Comparison of ENCODE assay signal across 1 cellular context in the genomic region with DNA sequence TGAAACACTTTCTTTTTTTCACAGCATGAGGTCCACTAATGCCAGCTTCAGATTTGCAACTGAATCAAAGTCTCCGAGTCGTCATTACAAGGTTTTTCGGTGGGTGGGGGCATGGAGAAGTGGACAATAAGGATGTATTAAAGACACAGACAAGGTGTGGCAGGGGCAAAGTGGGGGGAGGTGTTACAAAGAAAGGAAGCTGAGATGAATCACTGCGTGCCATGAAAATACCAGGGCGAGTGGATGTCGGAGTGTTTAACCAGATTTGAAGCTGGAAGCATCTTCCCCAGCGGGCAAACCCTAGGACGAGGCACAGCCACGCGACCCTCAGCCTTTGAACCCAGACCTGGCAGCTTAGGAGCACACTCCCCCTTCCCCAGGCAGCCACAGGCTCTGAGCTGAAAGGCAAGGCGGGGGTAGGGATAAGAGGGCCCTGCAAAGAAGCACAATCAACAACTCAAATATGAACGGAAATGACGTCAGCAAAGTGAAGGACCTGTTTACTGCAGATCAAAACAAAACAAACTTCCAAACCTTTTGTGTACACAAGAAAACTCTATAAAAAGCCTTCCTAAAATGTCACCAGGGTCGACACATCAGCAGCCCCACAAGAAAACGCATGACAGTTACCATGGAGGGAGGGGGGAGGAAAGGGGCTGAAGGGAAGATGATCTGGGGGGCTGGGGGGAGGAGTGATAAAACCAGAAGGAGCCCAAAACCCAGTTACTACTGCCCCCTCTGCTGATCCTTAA.
TF ChIP-seq lines count a peak whose summit lies in the region.

No MANE protein-coding gene starts in this region.

TF ChIP-seq in HepG2, 621 proteins besides CTCF, POLR2A, EP300 and RAD21 (continued from another document and continues in another):
- TF ChIP-seq, protein P1, sequence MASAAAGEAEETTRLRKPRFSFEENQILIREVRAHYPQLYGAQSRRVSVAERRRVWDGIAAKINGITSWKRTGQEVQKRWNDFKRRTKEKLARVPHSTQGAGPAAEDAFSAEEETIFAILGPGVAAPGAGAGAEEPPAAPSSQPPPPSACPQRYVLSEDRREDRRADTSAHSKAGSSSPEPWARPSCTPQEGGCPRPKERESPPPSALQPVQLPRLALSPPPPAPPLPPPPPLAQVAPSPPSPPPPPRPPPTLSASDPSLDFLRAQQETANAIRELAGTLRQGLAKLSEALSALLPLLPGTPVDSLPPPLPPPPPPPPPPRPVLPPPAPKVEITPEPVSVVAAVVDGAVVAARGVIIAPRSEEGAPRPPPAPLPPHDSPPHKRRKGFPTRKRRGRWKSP (CRISPR knock-in tag; IDR thresholded peaks at IDR 0.05) = no peak; the same call in 1 of the 2 replicates
- TF ChIP-seq ZNF225 (CRISPR knock-in tag; IDR thresholded peaks at IDR 0.05) = no peak
- TF ChIP-seq ZNF160 (CRISPR knock-in tag; IDR thresholded peaks at IDR 0.05) = peak; percentile 36; the same call in 1 of the 2 replicates
- no peak for TF ChIP-seq GTF2F1 (IDR thresholded peaks at IDR 0.05; ENCODE audit: low read length)
- no peak for TF ChIP-seq ZNF83 (CRISPR knock-in tag; IDR thresholded peaks at IDR 0.05; ENCODE audit: borderline replicate concordance)
- TF ChIP-seq, protein P2, sequence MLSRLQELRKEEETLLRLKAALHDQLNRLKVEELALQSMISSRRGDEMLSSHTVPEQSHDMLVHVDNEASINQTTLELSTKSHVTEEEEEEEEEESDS (CRISPR knock-in tag; IDR thresholded peaks at IDR 0.05; ENCODE audit: borderline replicate concordance) = no peak
- TF ChIP-seq JARID2 (CRISPR knock-in tag; IDR thresholded peaks at IDR 0.05; ENCODE audit: insufficient replicate concordance) = peak; percentile 34
- TF ChIP-seq HOXA3 (CRISPR knock-in tag; IDR thresholded peaks at IDR 0.05) = peak; percentile 83
- 0 out of 2 replicates have a peak, but pooled peaks have one; percentile 51 for TF ChIP-seq MEIS1 (CRISPR knock-in tag; IDR thresholded peaks at IDR 0.05; ENCODE audit: borderline replicate concordance)
- TF ChIP-seq, protein P3, sequence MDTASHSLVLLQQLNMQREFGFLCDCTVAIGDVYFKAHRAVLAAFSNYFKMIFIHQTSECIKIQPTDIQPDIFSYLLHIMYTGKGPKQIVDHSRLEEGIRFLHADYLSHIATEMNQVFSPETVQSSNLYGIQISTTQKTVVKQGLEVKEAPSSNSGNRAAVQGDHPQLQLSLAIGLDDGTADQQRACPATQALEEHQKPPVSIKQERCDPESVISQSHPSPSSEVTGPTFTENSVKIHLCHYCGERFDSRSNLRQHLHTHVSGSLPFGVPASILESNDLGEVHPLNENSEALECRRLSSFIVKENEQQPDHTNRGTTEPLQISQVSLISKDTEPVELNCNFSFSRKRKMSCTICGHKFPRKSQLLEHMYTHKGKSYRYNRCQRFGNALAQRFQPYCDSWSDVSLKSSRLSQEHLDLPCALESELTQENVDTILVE (CRISPR knock-in tag; IDR thresholded peaks at IDR 0.05) = peak; percentile 35; the same call in 1 of the 2 replicates
- TF ChIP-seq ZNF274 (CRISPR knock-in tag; IDR thresholded peaks at IDR 0.05) = no peak
- TF ChIP-seq, protein P4, sequence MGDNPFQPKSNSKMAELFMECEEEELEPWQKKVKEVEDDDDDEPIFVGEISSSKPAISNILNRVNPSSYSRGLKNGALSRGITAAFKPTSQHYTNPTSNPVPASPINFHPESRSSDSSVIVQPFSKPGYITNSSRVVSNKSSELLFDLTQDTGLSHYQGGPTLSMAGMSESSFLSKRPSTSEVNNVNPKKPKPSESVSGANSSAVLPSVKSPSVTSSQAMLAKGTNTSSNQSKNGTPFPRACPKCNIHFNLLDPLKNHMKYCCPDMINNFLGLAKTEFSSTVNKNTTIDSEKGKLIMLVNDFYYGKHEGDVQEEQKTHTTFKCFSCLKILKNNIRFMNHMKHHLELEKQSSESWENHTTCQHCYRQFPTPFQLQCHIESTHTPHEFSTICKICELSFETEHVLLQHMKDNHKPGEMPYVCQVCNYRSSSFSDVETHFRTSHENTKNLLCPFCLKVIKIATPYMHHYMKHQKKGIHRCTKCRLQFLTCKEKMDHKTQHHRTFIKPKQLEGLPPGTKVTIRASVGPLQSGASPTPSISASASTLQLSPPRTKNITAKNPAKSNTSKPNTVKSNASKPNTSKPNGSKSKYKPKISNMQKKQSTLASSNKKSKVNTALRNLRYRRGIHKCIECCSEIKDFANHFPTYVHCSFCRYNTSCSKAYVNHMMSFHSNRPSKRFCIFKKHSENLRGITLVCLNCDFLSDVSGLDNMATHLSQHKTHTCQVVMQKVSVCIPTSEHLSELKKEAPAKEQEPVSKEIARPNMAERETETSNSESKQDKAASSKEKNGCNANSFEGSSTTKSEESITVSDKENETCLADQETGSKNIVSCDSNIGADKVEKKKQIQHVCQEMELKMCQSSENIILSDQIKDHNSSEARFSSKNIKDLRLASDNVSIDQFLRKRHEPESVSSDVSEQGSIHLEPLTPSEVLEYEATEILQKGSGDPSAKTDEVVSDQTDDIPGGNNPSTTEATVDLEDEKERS (CRISPR knock-in tag; IDR thresholded peaks at IDR 0.05) = 0 out of 2 replicates have a peak, but pooled peaks have one; percentile 39
- TF ChIP-seq, protein P5, sequence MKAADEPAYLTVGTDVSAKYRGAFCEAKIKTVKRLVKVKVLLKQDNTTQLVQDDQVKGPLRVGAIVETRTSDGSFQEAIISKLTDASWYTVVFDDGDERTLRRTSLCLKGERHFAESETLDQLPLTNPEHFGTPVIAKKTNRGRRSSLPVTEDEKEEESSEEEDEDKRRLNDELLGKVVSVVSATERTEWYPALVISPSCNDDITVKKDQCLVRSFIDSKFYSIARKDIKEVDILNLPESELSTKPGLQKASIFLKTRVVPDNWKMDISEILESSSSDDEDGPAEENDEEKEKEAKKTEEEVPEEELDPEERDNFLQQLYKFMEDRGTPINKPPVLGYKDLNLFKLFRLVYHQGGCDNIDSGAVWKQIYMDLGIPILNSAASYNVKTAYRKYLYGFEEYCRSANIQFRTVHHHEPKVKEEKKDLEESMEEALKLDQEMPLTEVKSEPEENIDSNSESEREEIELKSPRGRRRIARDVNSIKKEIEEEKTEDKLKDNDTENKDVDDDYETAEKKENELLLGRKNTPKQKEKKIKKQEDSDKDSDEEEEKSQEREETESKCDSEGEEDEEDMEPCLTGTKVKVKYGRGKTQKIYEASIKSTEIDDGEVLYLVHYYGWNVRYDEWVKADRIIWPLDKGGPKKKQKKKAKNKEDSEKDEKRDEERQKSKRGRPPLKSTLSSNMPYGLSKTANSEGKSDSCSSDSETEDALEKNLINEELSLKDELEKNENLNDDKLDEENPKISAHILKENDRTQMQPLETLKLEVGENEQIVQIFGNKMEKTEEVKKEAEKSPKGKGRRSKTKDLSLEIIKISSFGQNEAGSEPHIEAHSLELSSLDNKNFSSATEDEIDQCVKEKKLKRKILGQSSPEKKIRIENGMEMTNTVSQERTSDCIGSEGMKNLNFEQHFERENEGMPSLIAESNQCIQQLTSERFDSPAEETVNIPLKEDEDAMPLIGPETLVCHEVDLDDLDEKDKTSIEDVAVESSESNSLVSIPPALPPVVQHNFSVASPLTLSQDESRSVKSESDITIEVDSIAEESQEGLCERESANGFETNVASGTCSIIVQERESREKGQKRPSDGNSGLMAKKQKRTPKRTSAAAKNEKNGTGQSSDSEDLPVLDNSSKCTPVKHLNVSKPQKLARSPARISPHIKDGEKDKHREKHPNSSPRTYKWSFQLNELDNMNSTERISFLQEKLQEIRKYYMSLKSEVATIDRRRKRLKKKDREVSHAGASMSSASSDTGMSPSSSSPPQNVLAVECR (CRISPR knock-in tag; IDR thresholded peaks at IDR 0.05; ENCODE audit: borderline replicate concordance) = peak; percentile 57; the same call in 1 of the 2 replicates
- TF ChIP-seq, protein P6, sequence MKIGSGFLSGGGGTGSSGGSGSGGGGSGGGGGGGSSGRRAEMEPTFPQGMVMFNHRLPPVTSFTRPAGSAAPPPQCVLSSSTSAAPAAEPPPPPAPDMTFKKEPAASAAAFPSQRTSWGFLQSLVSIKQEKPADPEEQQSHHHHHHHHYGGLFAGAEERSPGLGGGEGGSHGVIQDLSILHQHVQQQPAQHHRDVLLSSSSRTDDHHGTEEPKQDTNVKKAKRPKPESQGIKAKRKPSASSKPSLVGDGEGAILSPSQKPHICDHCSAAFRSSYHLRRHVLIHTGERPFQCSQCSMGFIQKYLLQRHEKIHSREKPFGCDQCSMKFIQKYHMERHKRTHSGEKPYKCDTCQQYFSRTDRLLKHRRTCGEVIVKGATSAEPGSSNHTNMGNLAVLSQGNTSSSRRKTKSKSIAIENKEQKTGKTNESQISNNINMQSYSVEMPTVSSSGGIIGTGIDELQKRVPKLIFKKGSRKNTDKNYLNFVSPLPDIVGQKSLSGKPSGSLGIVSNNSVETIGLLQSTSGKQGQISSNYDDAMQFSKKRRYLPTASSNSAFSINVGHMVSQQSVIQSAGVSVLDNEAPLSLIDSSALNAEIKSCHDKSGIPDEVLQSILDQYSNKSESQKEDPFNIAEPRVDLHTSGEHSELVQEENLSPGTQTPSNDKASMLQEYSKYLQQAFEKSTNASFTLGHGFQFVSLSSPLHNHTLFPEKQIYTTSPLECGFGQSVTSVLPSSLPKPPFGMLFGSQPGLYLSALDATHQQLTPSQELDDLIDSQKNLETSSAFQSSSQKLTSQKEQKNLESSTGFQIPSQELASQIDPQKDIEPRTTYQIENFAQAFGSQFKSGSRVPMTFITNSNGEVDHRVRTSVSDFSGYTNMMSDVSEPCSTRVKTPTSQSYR (CRISPR knock-in tag; IDR thresholded peaks at IDR 0.05; ENCODE audit: borderline replicate concordance) = peak; percentile 87; the same call in 1 of the 2 replicates
- TF ChIP-seq ZNF557 (CRISPR knock-in tag; IDR thresholded peaks at IDR 0.05) = no peak
- TF ChIP-seq DNMT1 (CRISPR knock-in tag; IDR thresholded peaks at IDR 0.05) = no peak
- TF ChIP-seq, protein P7, sequence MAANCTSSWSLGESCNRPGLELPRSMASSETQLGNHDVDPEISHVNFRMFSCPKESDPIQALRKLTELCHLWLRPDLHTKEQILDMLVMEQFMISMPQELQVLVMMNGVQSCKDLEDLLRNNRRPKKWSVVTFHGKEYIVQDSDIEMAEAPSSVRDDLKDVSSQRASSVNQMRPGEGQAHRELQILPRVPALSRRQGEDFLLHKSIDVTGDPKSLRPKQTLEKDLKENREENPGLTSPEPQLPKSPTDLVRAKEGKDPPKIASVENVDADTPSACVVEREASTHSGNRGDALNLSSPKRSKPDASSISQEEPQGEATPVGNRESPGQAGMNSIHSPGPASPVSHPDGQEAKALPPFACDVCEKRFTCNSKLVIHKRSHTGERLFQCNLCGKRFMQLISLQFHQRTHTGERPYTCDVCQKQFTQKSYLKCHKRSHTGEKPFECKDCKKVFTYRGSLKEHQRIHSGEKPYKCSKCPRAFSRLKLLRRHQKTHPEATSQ (CRISPR knock-in tag; IDR thresholded peaks at IDR 0.05; ENCODE audit: borderline replicate concordance) = peak; percentile 60; the same call in 1 of the 2 replicates
- TF ChIP-seq, protein P8, sequence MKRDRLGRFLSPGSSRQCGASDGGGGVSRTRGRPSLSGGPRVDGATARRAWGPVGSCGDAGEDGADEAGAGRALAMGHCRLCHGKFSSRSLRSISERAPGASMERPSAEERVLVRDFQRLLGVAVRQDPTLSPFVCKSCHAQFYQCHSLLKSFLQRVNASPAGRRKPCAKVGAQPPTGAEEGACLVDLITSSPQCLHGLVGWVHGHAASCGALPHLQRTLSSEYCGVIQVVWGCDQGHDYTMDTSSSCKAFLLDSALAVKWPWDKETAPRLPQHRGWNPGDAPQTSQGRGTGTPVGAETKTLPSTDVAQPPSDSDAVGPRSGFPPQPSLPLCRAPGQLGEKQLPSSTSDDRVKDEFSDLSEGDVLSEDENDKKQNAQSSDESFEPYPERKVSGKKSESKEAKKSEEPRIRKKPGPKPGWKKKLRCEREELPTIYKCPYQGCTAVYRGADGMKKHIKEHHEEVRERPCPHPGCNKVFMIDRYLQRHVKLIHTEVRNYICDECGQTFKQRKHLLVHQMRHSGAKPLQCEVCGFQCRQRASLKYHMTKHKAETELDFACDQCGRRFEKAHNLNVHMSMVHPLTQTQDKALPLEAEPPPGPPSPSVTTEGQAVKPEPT (CRISPR knock-in tag; IDR thresholded peaks at IDR 0.05; ENCODE audit: low read depth) = no peak
- TF ChIP-seq, protein P9, sequence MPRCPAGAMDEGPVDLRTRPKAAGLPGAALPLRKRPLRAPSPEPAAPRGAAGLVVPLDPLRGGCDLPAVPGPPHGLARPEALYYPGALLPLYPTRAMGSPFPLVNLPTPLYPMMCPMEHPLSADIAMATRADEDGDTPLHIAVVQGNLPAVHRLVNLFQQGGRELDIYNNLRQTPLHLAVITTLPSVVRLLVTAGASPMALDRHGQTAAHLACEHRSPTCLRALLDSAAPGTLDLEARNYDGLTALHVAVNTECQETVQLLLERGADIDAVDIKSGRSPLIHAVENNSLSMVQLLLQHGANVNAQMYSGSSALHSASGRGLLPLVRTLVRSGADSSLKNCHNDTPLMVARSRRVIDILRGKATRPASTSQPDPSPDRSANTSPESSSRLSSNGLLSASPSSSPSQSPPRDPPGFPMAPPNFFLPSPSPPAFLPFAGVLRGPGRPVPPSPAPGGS (CRISPR knock-in tag; IDR thresholded peaks at IDR 0.05) = 0 out of 2 replicates have a peak, but pooled peaks have one; percentile 31
- no peak for TF ChIP-seq EED (CRISPR knock-in tag; IDR thresholded peaks at IDR 0.05)
- TF ChIP-seq RBM22 (optimal IDR thresholded peaks at IDR 0.05; ENCODE audit: low read length) = no peak
- peak; percentile 23; the same call in 1 of the 2 replicates for TF ChIP-seq ZKSCAN8 (CRISPR knock-in tag; IDR thresholded peaks at IDR 0.05; ENCODE audit: borderline replicate concordance)
- TF ChIP-seq, protein P10, sequence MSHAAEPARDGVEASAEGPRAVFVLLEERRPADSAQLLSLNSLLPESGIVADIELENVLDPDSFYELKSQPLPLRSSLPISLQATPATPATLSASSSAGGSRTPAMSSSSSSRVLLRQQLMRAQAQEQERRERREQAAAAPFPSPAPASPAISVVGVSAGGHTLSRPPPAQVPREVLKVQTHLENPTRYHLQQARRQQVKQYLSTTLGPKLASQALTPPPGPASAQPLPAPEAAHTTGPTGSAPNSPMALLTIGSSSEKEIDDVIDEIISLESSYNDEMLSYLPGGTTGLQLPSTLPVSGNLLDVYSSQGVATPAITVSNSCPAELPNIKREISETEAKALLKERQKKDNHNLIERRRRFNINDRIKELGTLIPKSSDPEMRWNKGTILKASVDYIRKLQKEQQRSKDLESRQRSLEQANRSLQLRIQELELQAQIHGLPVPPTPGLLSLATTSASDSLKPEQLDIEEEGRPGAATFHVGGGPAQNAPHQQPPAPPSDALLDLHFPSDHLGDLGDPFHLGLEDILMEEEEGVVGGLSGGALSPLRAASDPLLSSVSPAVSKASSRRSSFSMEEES (CRISPR knock-in tag; IDR thresholded peaks at IDR 0.05) = 0 out of 2 replicates have a peak, but pooled peaks have one; percentile 16
- TF ChIP-seq IRX3 (CRISPR knock-in tag; IDR thresholded peaks at IDR 0.05; ENCODE audit: borderline replicate concordance, low read depth) = no peak
- peak; percentile 45; the same call in 1 of the 2 replicates for TF ChIP-seq YEATS2 (CRISPR knock-in tag; IDR thresholded peaks at IDR 0.05; ENCODE audit: borderline replicate concordance)
- TF ChIP-seq, protein P11, sequence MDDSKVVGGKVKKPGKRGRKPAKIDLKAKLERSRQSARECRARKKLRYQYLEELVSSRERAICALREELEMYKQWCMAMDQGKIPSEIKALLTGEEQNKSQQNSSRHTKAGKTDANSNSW (CRISPR knock-in tag; IDR thresholded peaks at IDR 0.05; ENCODE audit: borderline replicate concordance) = no peak
- peak; percentile 70; the same call in 1 of the 2 replicates for TF ChIP-seq ZNF598 (CRISPR knock-in tag; IDR thresholded peaks at IDR 0.05; ENCODE audit: borderline replicate concordance)
- TF ChIP-seq, protein P12, sequence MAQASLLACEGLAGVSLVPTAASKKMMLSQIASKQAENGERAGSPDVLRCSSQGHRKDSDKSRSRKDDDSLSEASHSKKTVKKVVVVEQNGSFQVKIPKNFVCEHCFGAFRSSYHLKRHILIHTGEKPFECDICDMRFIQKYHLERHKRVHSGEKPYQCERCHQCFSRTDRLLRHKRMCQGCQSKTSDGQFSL (CRISPR knock-in tag; IDR thresholded peaks at IDR 0.05) = no peak
- peak; percentile 32; the same call in 1 of the 2 replicates for TF ChIP-seq ZNF749 (CRISPR knock-in tag; IDR thresholded peaks at IDR 0.05; ENCODE audit: borderline replicate concordance)
- peak; percentile 68; the same call in 1 of the 2 replicates for TF ChIP-seq ZNF772 (CRISPR knock-in tag; IDR thresholded peaks at IDR 0.05)
